In genomic region chr4:147480891-147481576, GRCh38 we compare ENCODE assay signal across 10 cellular contexts. TPM values are rescaled to one million over a fixed set of nuclear protein-coding genes. Genes with fewer than 3 reads are reported as not detected.
DNase-seq lines count a peak whose midpoint lies in the region; ATAC-seq and TF ChIP-seq lines count a peak whose summit lies in the region.
"Had no signal": no experiment of that assay in that cellular context is flagged by ENCODE, and none has a peak within 500 bp of the region (broad histone marks: within the 10 kb centered on the region; RNA-seq: fewer than 3 reads in every experiment).

Gene EDNRA (plus strand): TSS chr4:147481097. CDS start chr4:147485682, 4,585 bp downstream.

- no peak for TF ChIP-seq CTCF in endodermal cell (conservative IDR thresholded peaks at IDR 0.05)

- H3K27me3 ChIP-seq in endodermal cell (ENCODE audit: control insufficient read depth, insufficient read depth, low read length, poor library complexity, severe bottlenecking) (no peaks in the 10 kb centered on the region), mesendoderm (ENCODE audit: insufficient read depth, low read length, poor library complexity) (no peaks in the 10 kb centered on the region)

- H2BK120ac ChIP-seq in mesendoderm (ENCODE audit: low read depth, low read length): no peak within 1 kb of the TSS

- no peak within 1 kb of the TSS for H3K27ac ChIP-seq in endodermal cell (ENCODE audit: low read depth, low read length)
- no peak within 1 kb of the TSS for H3K27ac ChIP-seq in mesendoderm (ENCODE audit: low read depth, low read length)

- no peak within 1 kb of the TSS for H3K27ac Mint-ChIP-seq in activated CD4-positive, alpha-beta T cell treated with anti-CD3 and anti-CD28 coated beads for 36 hours
- no peak within 1 kb of the TSS for H3K27ac Mint-ChIP-seq in activated CD4-positive, alpha-beta T cell treated with anti-CD3 and anti-CD28 coated beads, Interleukin-2, amount 10 ng/mL, durations not matched to agents 7 days and 5 days
- H3K27ac Mint-ChIP-seq in endodermal cell: peak within 1 kb of the TSS; percentile 91
- H3K27ac Mint-ChIP-seq: CD4-positive, alpha-beta T cell had no signal

- peak within 1 kb of the TSS; percentile 81 for H3K18ac ChIP-seq in mesendoderm (ENCODE audit: low read length)

- intact Hi-C loops in activated CD4-positive, alpha-beta T cell treated with anti-CD3 and anti-CD28 coated beads for 36 hours (cut with DNase I, micrococcal nuclease): no loop called here

- POLR2A ChIA-PET in activated CD4-positive, alpha-beta T cell treated with anti-CD3 and anti-CD28 coated beads for 36 hours (lab: Charles Lee): no interaction called here
- POLR2A ChIA-PET in activated CD4-positive, alpha-beta T cell treated with anti-CD3 and anti-CD28 coated beads, Interleukin-2, amount 10 ng/mL, durations not matched to agents 7 days and 5 days (lab: Charles Lee): no interaction called here

- H3K4me1 ChIP-seq in endodermal cell (ENCODE audit: control insufficient read depth, insufficient read depth, low read length) (no peaks in the 10 kb centered on the region), mesendoderm (ENCODE audit: control insufficient read depth, low read depth, low read length) (peaks cover 4% of the 10 kb centered on the region)

- H3K56ac ChIP-seq in mesendoderm (ENCODE audit: low read length): peak within 1 kb of the TSS; percentile 90

- peak within 1 kb of the TSS; percentile 81 for H3K4ac ChIP-seq in mesendoderm (ENCODE audit: low read depth, low read length)

- H3K4me2 ChIP-seq in mesendoderm (ENCODE audit: low read length): peak within 1 kb of the TSS; percentile 88

- peak within 1 kb of the TSS; percentile 73 for H3K23ac ChIP-seq in mesendoderm (ENCODE audit: low read length)

- H3K27me3 Mint-ChIP-seq in activated CD4-positive, alpha-beta T cell treated with anti-CD3 and anti-CD28 coated beads for 36 hours: peaks cover 35% of the 10 kb centered on the region
- H3K27me3 Mint-ChIP-seq in activated CD4-positive, alpha-beta T cell treated with anti-CD3 and anti-CD28 coated beads, Interleukin-2, amount 10 ng/mL, durations not matched to agents 7 days and 5 days: peaks cover 36% of the 10 kb centered on the region
- peaks cover 29% of the 10 kb centered on the region for H3K27me3 Mint-ChIP-seq in endodermal cell (ENCODE audit: insufficient read depth)

- H3K9me3 Mint-ChIP-seq in activated CD4-positive, alpha-beta T cell treated with anti-CD3 and anti-CD28 coated beads for 36 hours (ENCODE audit: low read depth): no peaks in the 10 kb centered on the region
- no peaks in the 10 kb centered on the region for H3K9me3 Mint-ChIP-seq in activated CD4-positive, alpha-beta T cell treated with anti-CD3 and anti-CD28 coated beads, Interleukin-2, amount 10 ng/mL, durations not matched to agents 7 days and 5 days
- no peaks in the 10 kb centered on the region for H3K9me3 Mint-ChIP-seq in endodermal cell

- no peak within 1 kb of the TSS for H2BK15ac ChIP-seq in mesendoderm (replicated peaks; ENCODE audit: low read depth)

- H2BK5ac ChIP-seq in mesendoderm (ENCODE audit: low read length): no peak within 1 kb of the TSS

- no peak within 1 kb of the TSS for H3K4me3 Mint-ChIP-seq in activated CD4-positive, alpha-beta T cell treated with anti-CD3 and anti-CD28 coated beads for 36 hours
- H3K4me3 Mint-ChIP-seq in activated CD4-positive, alpha-beta T cell treated with anti-CD3 and anti-CD28 coated beads, Interleukin-2, amount 10 ng/mL, durations not matched to agents 7 days and 5 days: no peak within 1 kb of the TSS
- peak within 1 kb of the TSS; percentile 87 for H3K4me3 Mint-ChIP-seq in endodermal cell
- H3K4me3 Mint-ChIP-seq: CD4-positive, alpha-beta T cell had no signal

- H4K5ac ChIP-seq in mesendoderm (ENCODE audit: low read length): no peak within 1 kb of the TSS

- no peaks in the 10 kb centered on the region for H3K36me3 Mint-ChIP-seq in activated CD4-positive, alpha-beta T cell treated with anti-CD3 and anti-CD28 coated beads for 36 hours (ENCODE audit: low read depth)
- no peaks in the 10 kb centered on the region for H3K36me3 Mint-ChIP-seq in activated CD4-positive, alpha-beta T cell treated with anti-CD3 and anti-CD28 coated beads, Interleukin-2, amount 10 ng/mL, durations not matched to agents 7 days and 5 days (ENCODE audit: low read depth)
- no peaks in the 10 kb centered on the region for H3K36me3 Mint-ChIP-seq in endodermal cell (ENCODE audit: low read depth)

- H2AK5ac ChIP-seq in mesendoderm (ENCODE audit: low read length): no peak within 1 kb of the TSS

- H3K36me3 ChIP-seq in endodermal cell (ENCODE audit: control insufficient read depth, insufficient read depth, low read length): peaks cover 19% of the 10 kb centered on the region
- no peaks in the 10 kb centered on the region for H3K36me3 ChIP-seq in mesendoderm (ENCODE audit: control insufficient read depth, insufficient read depth, low read length)

- H3K79me1 ChIP-seq in mesendoderm (ENCODE audit: low read length): no peaks in the 10 kb centered on the region

- WGBS in endodermal cell (ENCODE audit: insufficient coverage in 1 of 2, insufficient read length in 1 of 2), 2 experiments: 1 to 2% methylated on average over 35 to 68 of the region's 68 CpGs
- no CpG with 5 or more reads among the region's 68 CpGs for WGBS in mesendoderm (ENCODE audit: extremely low coverage, insufficient coverage, low lambda C conversion rate)

- DNase-seq in activated CD4-positive, alpha-beta T cell treated with anti-CD3 and anti-CD28 coated beads for 36 hours: peak; percentile 6
- no peak for DNase-seq in activated CD4-positive, alpha-beta T cell treated with anti-CD3 and anti-CD28 coated beads, Interleukin-2, amount 10 ng/mL, durations not matched to agents 7 days and 5 days
- DNase-seq in endodermal cell (peak; percentile 84), mesendoderm (peak; percentile 71), ureter (ENCODE audit: low spot score) (peak; percentile 51), KG1 (lab: John Stamatoyannopoulos, UW) (no peak)
- DNase-seq: activated CD8-positive, alpha-beta memory T cell treated with anti-CD3 and anti-CD28 coated beads, Interleukin-2, amount 50 U/mL, for 4 hours; CD4-positive, alpha-beta T cell had no signal

- H3K4me3 ChIP-seq in endodermal cell (ENCODE audit: low read length) (peak within 1 kb of the TSS; percentile 88), mesendoderm (ENCODE audit: low read length) (peak within 1 kb of the TSS; percentile 67)

- H3K9me3 ChIP-seq in endodermal cell (ENCODE audit: control insufficient read depth, low read length): no peaks in the 10 kb centered on the region

- no peak within 1 kb of the TSS for H4K8ac ChIP-seq in mesendoderm (ENCODE audit: low read depth, low read length)

- H3K4me1 Mint-ChIP-seq in activated CD4-positive, alpha-beta T cell treated with anti-CD3 and anti-CD28 coated beads for 36 hours: peaks cover 7% of the 10 kb centered on the region
- no peaks in the 10 kb centered on the region for H3K4me1 Mint-ChIP-seq in activated CD4-positive, alpha-beta T cell treated with anti-CD3 and anti-CD28 coated beads, Interleukin-2, amount 10 ng/mL, durations not matched to agents 7 days and 5 days
- H3K4me1 Mint-ChIP-seq in endodermal cell: peaks cover 14% of the 10 kb centered on the region

- peak within 1 kb of the TSS; percentile 73 for H3K9ac ChIP-seq in endodermal cell (ENCODE audit: extremely low read depth, low read length, poor library complexity, severe bottlenecking)
- H3K9ac ChIP-seq in mesendoderm (ENCODE audit: low read length): peak within 1 kb of the TSS; percentile 74

- CTCF ChIA-PET in activated CD4-positive, alpha-beta T cell treated with anti-CD3 and anti-CD28 coated beads for 36 hours (lab: Charles Lee): no interaction called here
- CTCF ChIA-PET in activated CD4-positive, alpha-beta T cell treated with anti-CD3 and anti-CD28 coated beads, Interleukin-2, amount 10 ng/mL, durations not matched to agents 7 days and 5 days (lab: Charles Lee): no interaction called here

- ATAC-seq in activated CD4-positive, alpha-beta T cell treated with anti-CD3 and anti-CD28 coated beads for 36 hours: no peak
- ATAC-seq in activated CD4-positive, CD25-positive, alpha-beta regulatory T cell treated with anti-CD3 and anti-CD28 coated beads, Interleukin-2, amount 50 U/mL, for 24 hours: no peak
- no peak for ATAC-seq in HG03378 (IDR thresholded peaks at IDR 0.05; ENCODE audit: unreplicated experiment)

- no peaks in the 10 kb centered on the region for H3K79me2 ChIP-seq in mesendoderm (ENCODE audit: control insufficient read depth, insufficient read depth, low read length)

RNA-seq across cellular contexts. Expression of gene EDNRA, which starts in this region (rescaled TPM):
- total RNA-seq in activated CD4-positive, alpha-beta T cell treated with anti-CD3 and anti-CD28 coated beads for 36 hours: not detected
- total RNA-seq in activated CD4-positive, alpha-beta T cell treated with anti-CD3 and anti-CD28 coated beads, Interleukin-2, amount 10 ng/mL, durations not matched to agents 7 days and 5 days: not detected
- total RNA-seq in endodermal cell (10 to 100 TPM; 11.5 to 13.2 TPM), ureter (15.4 TPM)
- 25.4 TPM for polyA plus RNA-seq in endodermal cell (2013, experiment 1 of 2)
- 26.3 TPM for polyA plus RNA-seq in endodermal cell (2013, experiment 2 of 2)
- polyA plus RNA-seq in mesendoderm (2013, experiment 1 of 2): 1.3 TPM
- polyA plus RNA-seq in mesendoderm (2013, experiment 2 of 2): 1.5 TPM
- total RNA-seq: CD4-positive, alpha-beta T cell had no signal

Comparison
In these comparisons a context has a peak if more than half of its experiments do, and no peak if none do; other contexts are left out.
1. RNA of gene EDNRA (total RNA-seq): 15.4 TPM in ureter (single experiment) and 11.5 to 13.2 TPM in endodermal cell; not detected in activated CD4-positive, alpha-beta T cell treated with anti-CD3 and anti-CD28 coated beads for 36 hours and not detected in activated CD4-positive, alpha-beta T cell treated with anti-CD3 and anti-CD28 coated beads, Interleukin-2, amount 10 ng/mL, durations not matched to agents 7 days and 5 days; every median in the first group is over 10 times any median in the second.
2. Peak in DNase-seq in activated CD4-positive, alpha-beta T cell treated with anti-CD3 and anti-CD28 coated beads for 36 hours; RNA of the gene not detected or under 1 TPM.
3. DNase-seq: peak in endodermal cell (single experiment), mesendoderm (single experiment) and ureter (single experiment); none in activated CD4-positive, alpha-beta T cell treated with anti-CD3 and anti-CD28 coated beads, Interleukin-2, amount 10 ng/mL, durations not matched to agents 7 days and 5 days (single experiment) and KG1 (single experiment).